18 cellular contexts compared by ENCODE assay signal in the genomic region with DNA sequence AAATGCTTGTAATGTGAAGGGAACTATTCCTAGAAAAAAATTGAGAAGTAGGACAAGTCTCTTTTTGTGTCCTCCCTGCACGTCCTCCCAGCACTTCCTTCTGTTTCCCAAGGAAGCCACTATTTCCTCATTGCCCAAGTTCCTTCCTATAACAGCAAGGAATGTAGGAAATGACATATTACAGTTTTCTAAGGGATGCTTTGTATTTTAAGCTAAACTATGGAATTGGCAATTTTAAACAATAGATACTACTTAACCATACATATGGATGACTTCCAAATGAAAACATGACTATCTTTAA.
DNase-seq lines count a peak whose midpoint lies in the region; ATAC-seq, FAIRE-seq and TF ChIP-seq lines count a peak whose summit lies in the region.
"Had no signal": no experiment of that assay in that cellular context is flagged by ENCODE, and none has a peak within 500 bp of the region (broad histone marks: within the 10 kb centered on the region; RNA-seq: fewer than 3 reads in every experiment).

No MANE protein-coding gene starts in this region.

- no peak for TF ChIP-seq CTCF in liver (IDR thresholded peaks at IDR 0.05; ENCODE audit: low read depth, low read length, missing input control)
- TF ChIP-seq CTCF in HepG2 (CRISPR knock-in tag; IDR thresholded peaks at IDR 0.05), result no peak
- TF ChIP-seq CTCF in upper lobe of right lung (IDR thresholded peaks at IDR 0.05), result no peak

- peak overlapping the region; percentile 68 to 71 for H3K27ac ChIP-seq in liver (ENCODE audit: low read depth in 1 of 2, low read length in 2 of 2)
- H3K27ac ChIP-seq in HepG2 (ENCODE audit: extremely low read length, insufficient read depth, low read length), result no peak overlapping the region
- peak overlapping the region; percentile 15 for H3K27ac ChIP-seq in upper lobe of right lung
- H3K27ac ChIP-seq: SJSA1 had no signal

- CTCF ChIA-PET in HepG2 (lab: Yijun Ruan, JAX; ENCODE audit: low intra/inter-chr PET ratio, low total read pairs), result no interaction called here

- TF ChIP-seq POLR2A in HepG2 (IDR thresholded peaks at IDR 0.05; ENCODE audit: insufficient read depth in 1 of 2, low read depth in 2 of 2, low read length in 2 of 2), result no peak

- H3K4me3 ChIP-seq in liver (ENCODE audit: low read depth in 1 of 3, low read length in 3 of 3), result no peak overlapping the region
- H3K4me3 ChIP-seq in HepG2 (replicated peaks in 1 of 3; ENCODE audit: insufficient read depth in 1 of 3, low read depth in 2 of 3, low read length in 3 of 3), result no peak overlapping the region
- H3K4me3 ChIP-seq in upper lobe of right lung, result no peak overlapping the region
- H3K4me3 ChIP-seq: SJSA1 had no signal

- POLR2A ChIA-PET in HepG2 (lab: Yijun Ruan, JAX), result no interaction called here

- no peak overlapping the region for H2AFZ ChIP-seq in HepG2 (ENCODE audit: low read length)

- H3K9me3 Mint-ChIP-seq in naive B cell, result peaks cover 0 to 2% (median 0%) of the 10 kb centered on the region in 7 donors
- H3K9me3 Mint-ChIP-seq: activated naive CD4-positive, alpha-beta T cell treated with anti-CD3 and anti-CD28 coated beads, Interleukin-2, amount 50 U/mL, for 72 hours; activated T-cell treated with anti-CD3 and anti-CD28 coated beads, Interleukin-2, amount 50 U/mL, for 24 hours had no signal

- no peak for FAIRE-seq in HepG2 (lab: Jason Lieb, UNC)
- FAIRE-seq: bronchial epithelial cell had no signal

- intact Hi-C loops in HepG2 (cut with micrococcal nuclease; ENCODE audit: unreplicated experiment), result no loop called here
- intact Hi-C loops in upper lobe of right lung (cut with DNase I), result no loop called here

- TF ChIP-seq RAD21 in liver (IDR thresholded peaks at IDR 0.05), result no peak
- no peak for TF ChIP-seq RAD21 in HepG2 (CRISPR knock-in tag; IDR thresholded peaks at IDR 0.05)

- TF ChIP-seq EP300 in HepG2 (IDR thresholded peaks at IDR 0.05; ENCODE audit: low read depth in 2 of 2, low read length in 2 of 2) (no peak), HepG2 (CRISPR knock-in tag; IDR thresholded peaks at IDR 0.05; ENCODE audit: borderline replicate concordance) (no peak)

- no peaks in the 10 kb centered on the region for H3K27me3 Mint-ChIP-seq in naive B cell
- H3K27me3 Mint-ChIP-seq: activated T-cell treated with anti-CD3 and anti-CD28 coated beads, Interleukin-2, amount 50 U/mL, for 24 hours had no signal

- no peaks in the 10 kb centered on the region for H3K36me3 Mint-ChIP-seq in naive B cell
- H3K36me3 Mint-ChIP-seq: activated naive CD4-positive, alpha-beta T cell treated with anti-CD3 and anti-CD28 coated beads, Interleukin-2, amount 50 U/mL, for 72 hours had no signal

- H3K4me2 ChIP-seq in HepG2 (ENCODE audit: low read depth, low read length), result no peak overlapping the region

- H3K4me3 Mint-ChIP-seq in naive B cell, result peak overlapping the region in 6 of 8 donors; percentile 3 to 66 (median 44)
- H3K4me3 Mint-ChIP-seq: activated T-cell treated with anti-CD3 and anti-CD28 coated beads, Interleukin-2, amount 50 U/mL, for 24 hours had no signal

- H3K36me3 ChIP-seq in liver (ENCODE audit: control insufficient read depth in 4 of 4, insufficient read depth in 3 of 4, low read depth in 1 of 4, low read length in 3 of 4) (peaks cover 0 to under 1% (median 0%) of the 10 kb centered on the region in 4 donors), HepG2 (replicated peaks in 1 of 2; ENCODE audit: control insufficient read depth in 1 of 2, insufficient read depth in 2 of 2, low read length in 2 of 2) (no peaks in the 10 kb centered on the region), upper lobe of right lung (no peaks in the 10 kb centered on the region)
- H3K36me3 ChIP-seq: SJSA1 had no signal

- in situ Hi-C loops in HepG2 (cut with HindIII; ENCODE audit: extremely low pct_ligation_motif_present, low pct_unique_long_range_greater_than_20kb), result no loop called here

- H3K27me3 ChIP-seq in liver (ENCODE audit: control insufficient read depth in 4 of 4, insufficient read depth in 4 of 4, low read length in 3 of 4) (no peaks in the 10 kb centered on the region), HepG2 (ENCODE audit: control insufficient read depth in 1 of 2, insufficient read depth in 2 of 2, low read length in 2 of 2) (no peaks in the 10 kb centered on the region), upper lobe of right lung (no peaks in the 10 kb centered on the region)
- H3K27me3 ChIP-seq: SJSA1 had no signal

- no peaks in the 10 kb centered on the region for H4K20me1 ChIP-seq in HepG2 (ENCODE audit: insufficient read depth, low read length)

- H3K27ac Mint-ChIP-seq in naive B cell, result peak overlapping the region in 3 of 6 donors; percentile 23 to 62 (median 61)
- H3K27ac Mint-ChIP-seq: activated naive CD4-positive, alpha-beta T cell treated with anti-CD3 and anti-CD28 coated beads, Interleukin-2, amount 50 U/mL, for 72 hours; activated T-cell treated with anti-CD3 and anti-CD28 coated beads, Interleukin-2, amount 50 U/mL, for 24 hours had no signal

- H3K9ac ChIP-seq in liver (ENCODE audit: low read depth in 1 of 2, low read length in 2 of 2) (peak overlapping the region in 1 of 2 donors; percentile 32), HepG2 (ENCODE audit: insufficient read depth, low read depth, low read length) (no peak overlapping the region)

- 60% methylated on average over 1 of the region's 1 CpG for WGBS in liver
- WGBS in HepG2 (ENCODE audit: low lambda C conversion rate), result 27% methylated on average over 1 of the region's 1 CpG

- peaks cover 3 to 20% (median 8%) of the 10 kb centered on the region in 4 donors for H3K4me1 ChIP-seq in liver (ENCODE audit: control insufficient read depth in 4 of 4, insufficient read depth in 4 of 4, low read length in 3 of 4)
- H3K4me1 ChIP-seq in HepG2 (ENCODE audit: insufficient read depth, low read length), result peaks cover 23% of the 10 kb centered on the region
- peaks cover 15% of the 10 kb centered on the region for H3K4me1 ChIP-seq in upper lobe of right lung

- ATAC-seq in HepG2, result no peak
- no peak for ATAC-seq in naive B cell (ENCODE audit: low read depth in 2 of 2)
- ATAC-seq in upper lobe of right lung, result peak; percentile 53
- no peak for ATAC-seq in HG03342 (IDR thresholded peaks at IDR 0.05; ENCODE audit: unreplicated experiment)
- no peak for ATAC-seq in HG03457 (IDR thresholded peaks at IDR 0.05; ENCODE audit: unreplicated experiment)
- ATAC-seq: activated naive CD4-positive, alpha-beta T cell treated with anti-CD3 and anti-CD28 coated beads, Interleukin-2, amount 50 U/mL, for 72 hours had no signal

- BruUV-seq in HepG2 (replicated peaks; lab: Mats Ljungman, UMichigan), result no TSS peak

- peaks cover 14 to 34% (median 29%) of the 10 kb centered on the region in 3 donors for H3K4me1 Mint-ChIP-seq in naive B cell

- H3K9me3 ChIP-seq in liver (ENCODE audit: control insufficient read depth in 4 of 4, low read length in 3 of 4) (peaks cover 0 to under 1% (median 0%) of the 10 kb centered on the region in 4 donors), HepG2 (ENCODE audit: low read length) (peaks cover 24% of the 10 kb centered on the region), upper lobe of right lung (no peaks in the 10 kb centered on the region)
- H3K9me3 ChIP-seq: SJSA1 had no signal

- no peak for DNase-seq in HepG2 (ENCODE audit: low spot score)
- peak; percentile 18 for DNase-seq in foreskin melanocyte
- no peak for DNase-seq in naive B cell
- no peak for DNase-seq in upper lobe of right lung
- DNase-seq in central memory CD4-positive, alpha-beta T cell, result no peak
- DNase-seq: activated CD4-positive, alpha-beta T cell treated with anti-CD3 and anti-CD28 coated beads, Interleukin-2, amount 50 U/mL, for 48 hours; activated T-cell treated with anti-CD3 and anti-CD28 coated beads, Interleukin-2, amount 50 U/mL, for 24 hours; GOT3; hippocampal formation; Karpas-422; kidney glomerular epithelial cell; NCI-H1417 treated with DMSO at 0.1 percent for 48 hours had no signal

- H3K79me2 ChIP-seq in HepG2 (ENCODE audit: insufficient read depth, low read length), result no peaks in the 10 kb centered on the region

TF ChIP-seq in liver, 16 proteins besides CTCF, POLR2A, EP300 and RAD21:
- no peak for TF ChIP-seq YY1 (IDR thresholded peaks at IDR 0.05)
- TF ChIP-seq, protein P1, sequence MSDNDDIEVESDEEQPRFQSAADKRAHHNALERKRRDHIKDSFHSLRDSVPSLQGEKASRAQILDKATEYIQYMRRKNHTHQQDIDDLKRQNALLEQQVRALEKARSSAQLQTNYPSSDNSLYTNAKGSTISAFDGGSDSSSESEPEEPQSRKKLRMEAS (IDR thresholded peaks at IDR 0.05), result peak; percentile 83
- TF ChIP-seq EGR1 (IDR thresholded peaks at IDR 0.05; ENCODE audit: low read depth in 2 of 2), result peak; percentile 38 to 64

TF ChIP-seq in HepG2, 621 proteins besides CTCF, POLR2A, EP300 and RAD21 (continues in another document):
- TF ChIP-seq ZNF33B (CRISPR knock-in tag; IDR thresholded peaks at IDR 0.05) (no peak), ZNF160 (CRISPR knock-in tag; IDR thresholded peaks at IDR 0.05) (no peak)
- TF ChIP-seq, protein P2, sequence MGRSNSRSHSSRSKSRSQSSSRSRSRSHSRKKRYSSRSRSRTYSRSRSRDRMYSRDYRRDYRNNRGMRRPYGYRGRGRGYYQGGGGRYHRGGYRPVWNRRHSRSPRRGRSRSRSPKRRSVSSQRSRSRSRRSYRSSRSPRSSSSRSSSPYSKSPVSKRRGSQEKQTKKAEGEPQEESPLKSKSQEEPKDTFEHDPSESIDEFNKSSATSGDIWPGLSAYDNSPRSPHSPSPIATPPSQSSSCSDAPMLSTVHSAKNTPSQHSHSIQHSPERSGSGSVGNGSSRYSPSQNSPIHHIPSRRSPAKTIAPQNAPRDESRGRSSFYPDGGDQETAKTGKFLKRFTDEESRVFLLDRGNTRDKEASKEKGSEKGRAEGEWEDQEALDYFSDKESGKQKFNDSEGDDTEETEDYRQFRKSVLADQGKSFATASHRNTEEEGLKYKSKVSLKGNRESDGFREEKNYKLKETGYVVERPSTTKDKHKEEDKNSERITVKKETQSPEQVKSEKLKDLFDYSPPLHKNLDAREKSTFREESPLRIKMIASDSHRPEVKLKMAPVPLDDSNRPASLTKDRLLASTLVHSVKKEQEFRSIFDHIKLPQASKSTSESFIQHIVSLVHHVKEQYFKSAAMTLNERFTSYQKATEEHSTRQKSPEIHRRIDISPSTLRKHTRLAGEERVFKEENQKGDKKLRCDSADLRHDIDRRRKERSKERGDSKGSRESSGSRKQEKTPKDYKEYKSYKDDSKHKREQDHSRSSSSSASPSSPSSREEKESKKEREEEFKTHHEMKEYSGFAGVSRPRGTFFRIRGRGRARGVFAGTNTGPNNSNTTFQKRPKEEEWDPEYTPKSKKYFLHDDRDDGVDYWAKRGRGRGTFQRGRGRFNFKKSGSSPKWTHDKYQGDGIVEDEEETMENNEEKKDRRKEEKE (IDR thresholded peaks at IDR 0.05), result no peak
- TF ChIP-seq, protein P3, sequence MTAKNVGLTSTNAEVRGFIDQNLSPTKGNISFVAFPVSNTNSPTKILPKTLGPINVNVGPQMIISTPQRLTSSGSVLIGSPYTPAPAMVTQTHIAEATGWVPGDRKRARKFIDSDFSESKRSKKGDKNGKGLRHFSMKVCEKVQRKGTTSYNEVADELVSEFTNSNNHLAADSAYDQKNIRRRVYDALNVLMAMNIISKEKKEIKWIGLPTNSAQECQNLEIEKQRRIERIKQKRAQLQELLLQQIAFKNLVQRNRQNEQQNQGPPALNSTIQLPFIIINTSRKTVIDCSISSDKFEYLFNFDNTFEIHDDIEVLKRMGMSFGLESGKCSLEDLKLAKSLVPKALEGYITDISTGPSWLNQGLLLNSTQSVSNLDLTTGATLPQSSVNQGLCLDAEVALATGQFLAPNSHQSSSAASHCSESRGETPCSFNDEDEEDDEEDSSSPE (CRISPR knock-in tag; IDR thresholded peaks at IDR 0.05), result no peak
